Comparison of ENCODE assay signal across 8 cellular contexts in the genomic region with DNA sequence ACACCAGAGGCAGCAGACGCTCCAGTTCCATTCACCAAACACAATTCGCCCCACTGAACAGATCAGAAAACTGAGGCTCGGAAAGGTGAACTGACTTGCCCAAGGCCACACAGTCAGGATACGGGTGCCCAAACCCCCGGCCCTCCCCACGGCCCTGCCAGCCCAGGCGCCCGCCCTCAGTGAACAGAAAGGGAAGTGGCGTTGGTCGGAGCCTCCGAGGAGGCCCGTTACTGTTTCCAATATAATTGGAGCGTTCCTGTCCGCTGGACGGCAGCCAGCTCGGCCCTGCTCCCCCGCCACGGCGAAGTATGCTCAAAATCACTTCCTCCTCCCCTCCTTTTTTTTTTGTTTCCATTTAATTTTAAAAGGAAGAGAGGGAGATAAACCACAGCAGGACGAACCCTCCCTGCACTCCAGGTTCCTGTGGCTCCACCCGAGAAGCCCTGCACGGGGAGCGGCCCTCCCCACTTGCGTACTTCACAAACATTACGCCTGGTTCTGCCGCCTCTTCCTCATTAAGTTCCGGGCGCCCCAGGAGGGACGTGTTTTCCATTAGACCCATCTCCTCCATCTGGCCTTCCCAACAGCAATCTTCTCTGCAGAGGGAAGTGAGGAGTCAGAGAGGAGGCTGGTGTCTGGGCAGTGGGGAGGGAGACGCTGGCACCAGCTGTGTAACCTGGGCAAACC.
A peak's percentile ranks its signal among the peaks of the same experiment; 100 is the strongest.
DNase-seq lines count a peak whose midpoint lies in the region; ATAC-seq, FAIRE-seq and TF ChIP-seq lines count a peak whose summit lies in the region.

No MANE protein-coding gene starts in this region.

- H3K4me3 ChIP-seq in HUES6 (ENCODE audit: low read depth, low read length), result no peak overlapping the region; the same call in 1 of the 2 replicates
- no peak overlapping the region for H3K4me3 ChIP-seq in RWPE2 (ENCODE audit: severe bottlenecking)
- no peak overlapping the region for H3K4me3 ChIP-seq in osteoblast (ENCODE audit: insufficient read depth, low read length)

- H3K9me3 ChIP-seq in HUES6 (ENCODE audit: control insufficient read depth, insufficient read depth, low read depth, low read length) (no peaks in the 10 kb centered on the region), RWPE2 (ENCODE audit: severe bottlenecking) (no peaks in the 10 kb centered on the region), osteoblast (ENCODE audit: low read depth, low read length) (no peaks in the 10 kb centered on the region)

- H3K4me3 Mint-ChIP-seq in stimulated activated naive CD8-positive, alpha-beta T cell treated with anti-CD3 and anti-CD28 coated beads, Interleukin-15, amount 100 ng/mL, for 72 hours, result no peak overlapping the region

- H3K27ac ChIP-seq in HUES6 (ENCODE audit: low read depth, low read length), result peak overlapping the region; percentile 56; the same call in 1 of the 2 replicates
- peak overlapping the region; percentile 97 for H3K27ac ChIP-seq in RWPE2 (ENCODE audit: poor library complexity, severe bottlenecking)
- H3K27ac ChIP-seq in osteoblast (ENCODE audit: low read depth, low read length), result peak overlapping the region; percentile 13

- H3K79me2 ChIP-seq in osteoblast (ENCODE audit: insufficient read depth, low read length), result peaks cover 99% of the 10 kb centered on the region

- H3K4me1 Mint-ChIP-seq in stimulated activated naive CD8-positive, alpha-beta T cell treated with anti-CD3 and anti-CD28 coated beads, Interleukin-15, amount 100 ng/mL, for 72 hours, result peaks cover 71% of the 10 kb centered on the region

- peaks cover 98% of the 10 kb centered on the region for H4K20me1 ChIP-seq in osteoblast (ENCODE audit: insufficient read depth, low read length)

- H3K9ac ChIP-seq in HUES6 (ENCODE audit: low read length), result peak overlapping the region; percentile 46

- ATAC-seq in RWPE2 (ENCODE audit: low read depth) (no peak), GM21576 (IDR thresholded peaks at IDR 0.05; ENCODE audit: unreplicated experiment) (no peak), GM21723 (IDR thresholded peaks at IDR 0.05; ENCODE audit: unreplicated experiment) (no peak)
- ATAC-seq in stimulated activated naive CD8-positive, alpha-beta T cell treated with anti-CD3 and anti-CD28 coated beads, Interleukin-15, amount 100 ng/mL, for 72 hours, result no peak

- no peaks in the 10 kb centered on the region for H3K27me3 Mint-ChIP-seq in stimulated activated naive CD8-positive, alpha-beta T cell treated with anti-CD3 and anti-CD28 coated beads, Interleukin-15, amount 100 ng/mL, for 72 hours

- TF ChIP-seq CTCF in RWPE2 (IDR thresholded peaks at IDR 0.05; ENCODE audit: poor library complexity, severe bottlenecking) (no peak), osteoblast (IDR thresholded peaks at IDR 0.05; ENCODE audit: extremely low read depth, low read depth, low read length) (no peak)

- H3K27me3 ChIP-seq in HUES6 (ENCODE audit: control insufficient read depth, insufficient read depth, low read length) (no peaks in the 10 kb centered on the region), RWPE2 (ENCODE audit: insufficient read depth, poor library complexity, severe bottlenecking) (no peaks in the 10 kb centered on the region), osteoblast (ENCODE audit: insufficient read depth, low read length) (no peaks in the 10 kb centered on the region)

- DNase-seq in RWPE2 (ENCODE audit: low spot score) (no peak), fibroblast of gingiva (ENCODE audit: low read depth) (peak; percentile 61), osteoblast (ENCODE audit: insufficient read length, low spot score, missing footprints) (no peak), RCC 7860 (ENCODE audit: low spot score) (no peak)
- no peak for DNase-seq in stimulated activated naive CD8-positive, alpha-beta T cell treated with anti-CD3 and anti-CD28 coated beads, Interleukin-15, amount 100 ng/mL, for 72 hours

- no peak overlapping the region for H2AFZ ChIP-seq in osteoblast (ENCODE audit: low read length)

- H3K27ac Mint-ChIP-seq in stimulated activated naive CD8-positive, alpha-beta T cell treated with anti-CD3 and anti-CD28 coated beads, Interleukin-15, amount 100 ng/mL, for 72 hours, result no peak overlapping the region

- H3K36me3 ChIP-seq in HUES6 (ENCODE audit: control insufficient read depth, insufficient read depth, low read length), result 0 out of 2 replicates have a peak, but pooled peaks cover 2% of the 10 kb centered on the region
- H3K36me3 ChIP-seq in RWPE2 (ENCODE audit: low read depth), result peaks cover 11% of the 10 kb centered on the region
- no peaks in the 10 kb centered on the region for H3K36me3 ChIP-seq in osteoblast (ENCODE audit: insufficient read depth, low read length)

- no peak for FAIRE-seq in RCC 7860 (lab: Jason Lieb, UNC)

- no peaks in the 10 kb centered on the region for H3K9me3 Mint-ChIP-seq in stimulated activated naive CD8-positive, alpha-beta T cell treated with anti-CD3 and anti-CD28 coated beads, Interleukin-15, amount 100 ng/mL, for 72 hours

- H3K4me1 ChIP-seq in HUES6 (ENCODE audit: control insufficient read depth, insufficient read depth, low read length) (peaks cover 86% of the 10 kb centered on the region), RWPE2 (ENCODE audit: insufficient read depth, poor library complexity, severe bottlenecking) (peaks cover 47% of the 10 kb centered on the region), osteoblast (ENCODE audit: insufficient read depth, low read length) (peaks cover 30% of the 10 kb centered on the region)

- peak overlapping the region; percentile 66 for H3K4me2 ChIP-seq in osteoblast (ENCODE audit: insufficient read depth, low read length)

Comparison
In these comparisons a context has a peak if more than half of its experiments do, and no peak if none do; other contexts are left out.
1. H3K27ac ChIP-seq: peak in every context shown above with its lines; median percentile 97 in RWPE2; 56 in HUES6; 13 in osteoblast.